In genomic region chr3:190352866-190353457, GRCh38 we compare ENCODE assay signal across 29 cellular contexts. TPM values are rescaled to one million over a fixed set of nuclear protein-coding genes. Genes with fewer than 3 reads are reported as not detected.
"Had no signal": no experiment of that assay in that cellular context is flagged by ENCODE, and none has a peak within 500 bp of the region (broad histone marks: within the 10 kb centered on the region; RNA-seq: fewer than 3 reads in every experiment).

No MANE protein-coding gene starts in this region.

- FAIRE-seq: colon had no signal

- ATAC-seq: activated CD4-positive, alpha-beta T cell treated with anti-CD3 and anti-CD28 coated beads for 36 hours; activated CD8-positive, alpha-beta T cell treated with anti-CD3 and anti-CD28 coated beads for 36 hours; activated T-cell treated with anti-CD3 and anti-CD28 coated beads, Interleukin-2, amount 50 U/mL, for 72 hours had no signal

- H3K27ac Mint-ChIP-seq: activated CD4-positive, alpha-beta T cell treated with anti-CD3 and anti-CD28 coated beads for 36 hours; activated CD8-positive, alpha-beta T cell treated with anti-CD3 and anti-CD28 coated beads for 36 hours; activated naive CD4-positive, alpha-beta T cell treated with anti-CD3 and anti-CD28 coated beads, Interleukin-2, amount 10 ng/mL, durations not matched to agents 7 days and 5 days; activated naive CD8-positive, alpha-beta T cell treated with anti-CD3 and anti-CD28 coated beads for 36 hours; activated T-cell treated with anti-CD3 and anti-CD28 coated beads, Interleukin-2, amount 50 U/mL, for 72 hours; activated T-helper 2 cell treated with anti-CD3 and anti-CD28 coated beads, Interferon-gamma antibody, Interleukin-2, Interleukin-4, amounts not matched to agents 10 μg/mL and 5 μg/mL and 100 μg/mL, durations not matched to agents 14 hours and 24 hours and 36 hours had no signal

- H3K36me3 ChIP-seq: brain microvascular endothelial cell, cardiac muscle cell, MG63 had no signal

- H3K36me3 Mint-ChIP-seq: activated naive CD4-positive, alpha-beta T cell treated with anti-CD3 and anti-CD28 coated beads, Interleukin-2, amount 10 ng/mL, durations not matched to agents 7 days and 5 days; activated naive CD8-positive, alpha-beta T cell treated with anti-CD3 and anti-CD28 coated beads for 36 hours had no signal

- H3K9me3 ChIP-seq: SK-N-SH had no signal

- DNase-seq: activated CD4-positive, alpha-beta T cell treated with anti-CD3 and anti-CD28 coated beads for 36 hours; activated CD4-positive, CD25-positive, alpha-beta regulatory T cell; activated CD8-positive, alpha-beta memory T cell treated with anti-CD3 and anti-CD28 coated beads, Interleukin-2, amount 50 U/mL, for 4 hours; activated CD8-positive, alpha-beta T cell treated with anti-CD3 and anti-CD28 coated beads for 36 hours; activated gamma-delta T cell treated with Interleukin-2 at 50 U/mL for 16 hours; activated naive CD4-positive, alpha-beta T cell treated with anti-CD3 and anti-CD28 coated beads, Interleukin-2, amount 10 ng/mL, durations not matched to agents 7 days and 5 days; activated naive CD8-positive, alpha-beta T cell treated with anti-CD3 and anti-CD28 coated beads for 36 hours; activated T-cell treated with anti-CD3 and anti-CD28 coated beads, Interleukin-2, amount 50 U/mL, for 72 hours; brain microvascular endothelial cell; cerebellar nuclear complex; MG63; NCI-H1048; NCI-H146; NCI-H187 treated with DMSO at 0.1 percent for 48 hours; NCI-H2081 treated with DMSO at 0.1 percent for 48 hours; NCI-H2171; NCI-H2227 treated with DMSO at 0.1 percent for 48 hours; NCI-H446 treated with DMSO at 0.1 percent for 48 hours; NCI-H524 treated with DMSO at 0.1 percent for 48 hours; NCI-H748 treated with DMSO at 0.1 percent for 48 hours; SIG-M5; SK-N-SH; T-helper 1 cell had no signal

- H3K27me3 Mint-ChIP-seq: activated naive CD4-positive, alpha-beta T cell treated with anti-CD3 and anti-CD28 coated beads, Interleukin-2, amount 10 ng/mL, durations not matched to agents 7 days and 5 days had no signal

- H3K4me1 Mint-ChIP-seq: activated CD4-positive, alpha-beta T cell treated with anti-CD3 and anti-CD28 coated beads for 36 hours; activated naive CD4-positive, alpha-beta T cell treated with anti-CD3 and anti-CD28 coated beads, Interleukin-2, amount 10 ng/mL, durations not matched to agents 7 days and 5 days; activated naive CD8-positive, alpha-beta T cell treated with anti-CD3 and anti-CD28 coated beads for 36 hours had no signal

- H3K9me3 Mint-ChIP-seq: activated CD8-positive, alpha-beta T cell treated with anti-CD3 and anti-CD28 coated beads for 36 hours; activated naive CD4-positive, alpha-beta T cell treated with anti-CD3 and anti-CD28 coated beads, Interleukin-2, amount 10 ng/mL, durations not matched to agents 7 days and 5 days; activated naive CD8-positive, alpha-beta T cell treated with anti-CD3 and anti-CD28 coated beads for 36 hours; activated T-helper 2 cell treated with anti-CD3 and anti-CD28 coated beads, Interferon-gamma antibody, Interleukin-2, Interleukin-4, amounts not matched to agents 10 μg/mL and 5 μg/mL and 100 μg/mL, durations not matched to agents 14 hours and 24 hours and 36 hours had no signal

- H3K27me3 ChIP-seq: brain microvascular endothelial cell, cardiac muscle cell, MG63 had no signal

- H3K27ac ChIP-seq: brain microvascular endothelial cell, cardiac muscle cell had no signal

- H3K4me3 Mint-ChIP-seq: activated CD4-positive, alpha-beta T cell treated with anti-CD3 and anti-CD28 coated beads for 36 hours; activated CD8-positive, alpha-beta T cell treated with anti-CD3 and anti-CD28 coated beads for 36 hours; activated naive CD4-positive, alpha-beta T cell treated with anti-CD3 and anti-CD28 coated beads, Interleukin-2, amount 10 ng/mL, durations not matched to agents 7 days and 5 days; activated naive CD8-positive, alpha-beta T cell treated with anti-CD3 and anti-CD28 coated beads for 36 hours; activated T-cell treated with anti-CD3 and anti-CD28 coated beads, Interleukin-2, amount 50 U/mL, for 72 hours had no signal

- H3K4me2 ChIP-seq: SK-N-SH had no signal

- H3K9me2 ChIP-seq: SK-N-SH had no signal

- H3K4me3 ChIP-seq: cardiac muscle cell, MG63 had no signal

- H3K9ac ChIP-seq: SK-N-SH had no signal

RNA-seq across cellular contexts. Expression of gene CLDN1, which starts 30.7 kb away (rescaled TPM):
- total RNA-seq: OCI-LY7 had no signal

RNA-seq across cellular contexts. Expression of gene CLDN16, which starts 35.0 kb away (rescaled TPM):
- total RNA-seq: activated CD4-positive, alpha-beta T cell treated with anti-CD3 and anti-CD28 coated beads for 36 hours; activated CD8-positive, alpha-beta T cell treated with anti-CD3 and anti-CD28 coated beads for 36 hours; activated naive CD8-positive, alpha-beta T cell treated with anti-CD3 and anti-CD28 coated beads for 36 hours; activated T-helper 2 cell treated with anti-CD3 and anti-CD28 coated beads, Interferon-gamma antibody, Interleukin-2, Interleukin-4, amounts not matched to agents 10 μg/mL and 5 μg/mL and 100 μg/mL, durations not matched to agents 14 hours and 24 hours and 36 hours; OCI-LY7; RPMI7951; T-helper 2 cell treated with Interferon-gamma antibody and Interleukin-4, amounts not matched to agents 100 ng/mL and 5 ng/mL, for 36 hours had no signal
- polyA plus RNA-seq: cardiac muscle cell had no signal
